Comparison of ENCODE assay signal across 9 cellular contexts in genomic region chr14:60204104-60204842, GRCh38. TPM values are rescaled to one million over a fixed set of nuclear protein-coding genes. Genes with fewer than 3 reads are reported as not detected.
DNase-seq lines count a peak whose midpoint lies in the region; ATAC-seq and TF ChIP-seq lines count a peak whose summit lies in the region.
"Had no signal": no experiment of that assay in that cellular context is flagged by ENCODE, and none has a peak within 500 bp of the region (broad histone marks: within the 10 kb centered on the region; RNA-seq: fewer than 3 reads in every experiment).

No MANE protein-coding gene starts in this region.

- H3K4me1 Mint-ChIP-seq in memory B cell: peaks cover 12% of the 10 kb centered on the region
- H3K4me1 Mint-ChIP-seq in CD8-positive, alpha-beta memory T cell: no peaks in the 10 kb centered on the region

- intact Hi-C loops in dorsolateral prefrontal cortex (cut with DNase I): no loop called here

- H3K4me3 ChIP-seq in HUES48 (ENCODE audit: low read depth, low read length) (no peak overlapping the region), dorsolateral prefrontal cortex (no peak overlapping the region)
- no peak overlapping the region for H3K4me3 ChIP-seq in CD8-positive, alpha-beta memory T cell (ENCODE audit: low read length)

- H3K4me3 Mint-ChIP-seq in memory B cell: peak overlapping the region; percentile 4
- H3K4me3 Mint-ChIP-seq in CD8-positive, alpha-beta memory T cell: no peak overlapping the region

- no peak overlapping the region for H3K9ac ChIP-seq in HUES48 (ENCODE audit: low read depth, low read length)

- ATAC-seq in GM19023 (IDR thresholded peaks at IDR 0.05; ENCODE audit: unreplicated experiment) (peak; percentile 73), HG02588 (IDR thresholded peaks at IDR 0.05; ENCODE audit: unreplicated experiment) (peak; percentile 72), memory B cell (ENCODE audit: low read depth) (peak; percentile 60)

- peaks cover 17% of the 10 kb centered on the region for H3K4me1 ChIP-seq in HUES48 (ENCODE audit: control insufficient read depth, insufficient read depth, low read length)
- H3K4me1 ChIP-seq in CD8-positive, alpha-beta memory T cell (ENCODE audit: insufficient read depth, low read length): no peaks in the 10 kb centered on the region

- H3K27ac Mint-ChIP-seq in memory B cell: no peak overlapping the region
- H3K27ac Mint-ChIP-seq in CD8-positive, alpha-beta memory T cell: no peak overlapping the region

- CTCF ChIA-PET in CD8-positive, alpha-beta memory T cell (lab: Charles Lee): no interaction called here

- peaks cover 6% of the 10 kb centered on the region for H3K36me3 Mint-ChIP-seq in memory B cell
- peaks cover 0 to 13% (median 0%) of the 10 kb centered on the region in 3 donors for H3K36me3 Mint-ChIP-seq in CD8-positive, alpha-beta memory T cell

- no peaks in the 10 kb centered on the region for H3K36me3 ChIP-seq in HUES48 (ENCODE audit: control insufficient read depth, insufficient read depth, low read length)
- no peaks in the 10 kb centered on the region for H3K36me3 ChIP-seq in CD8-positive, alpha-beta memory T cell (ENCODE audit: insufficient read depth, low read length)

- DNase-seq in memory B cell (ENCODE audit: low spot score in 2 of 2) (no peak), dorsolateral prefrontal cortex (no peak), anterior cingulate cortex (lab: John Stamatoyannopoulos, UW) (no peak), kidney glomerular epithelial cell (lab: John Stamatoyannopoulos, UW) (no peak)
- DNase-seq in CD8-positive, alpha-beta memory T cell: no peak
- DNase-seq: activated naive CD4-positive, alpha-beta T cell had no signal

- POLR2A ChIA-PET in CD8-positive, alpha-beta memory T cell (lab: Charles Lee): no interaction called here

- no peak for TF ChIP-seq CTCF in dorsolateral prefrontal cortex (IDR thresholded peaks at IDR 0.05 in 54 of 56, conservative IDR thresholded peaks at IDR 0.05 in 2 of 56; ENCODE audit: low read depth in 1 of 56, partially characterized antibody in 56 of 56)

- no peaks in the 10 kb centered on the region for H3K9me3 ChIP-seq in HUES48 (ENCODE audit: control insufficient read depth, insufficient read depth, low read length)
- no peaks in the 10 kb centered on the region for H3K9me3 ChIP-seq in CD8-positive, alpha-beta memory T cell (ENCODE audit: low read length)

- H3K27ac ChIP-seq in HUES48 (ENCODE audit: low read depth, low read length) (peak overlapping the region; percentile 33), dorsolateral prefrontal cortex (no peak overlapping the region)
- H3K27ac ChIP-seq in CD8-positive, alpha-beta memory T cell (ENCODE audit: low read depth, low read length): no peak overlapping the region

- H3K27me3 ChIP-seq in HUES48 (ENCODE audit: control insufficient read depth, insufficient read depth, low read length) (no peaks in the 10 kb centered on the region), dorsolateral prefrontal cortex (no peaks in the 10 kb centered on the region)
- H3K27me3 ChIP-seq in CD8-positive, alpha-beta memory T cell (ENCODE audit: insufficient read depth, low read length, poor library complexity, severe bottlenecking): peaks cover 5% of the 10 kb centered on the region

- peaks cover 6% of the 10 kb centered on the region for H3K9me3 Mint-ChIP-seq in memory B cell
- peaks cover 8 to 14% (median 11%) of the 10 kb centered on the region in 5 donors for H3K9me3 Mint-ChIP-seq in CD8-positive, alpha-beta memory T cell

- H3K27me3 Mint-ChIP-seq in memory B cell: peaks cover 19% of the 10 kb centered on the region
- peaks cover 19 to 66% of the 10 kb centered on the region in 2 donors for H3K27me3 Mint-ChIP-seq in CD8-positive, alpha-beta memory T cell

RNA-seq across cellular contexts. Expression of gene DHRS7, which starts 39.1 kb away (rescaled TPM):
- 10 to 100 TPM; 79.8 to 80.6 TPM for total RNA-seq in CD8-positive, alpha-beta memory T cell
- polyA plus RNA-seq in CD8-positive, alpha-beta memory T cell: 272 TPM
- total RNA-seq in dorsolateral prefrontal cortex: 10 to 100 TPM; 37.5 to 72.7 (median 57.7) TPM

RNA-seq across cellular contexts. Expression of gene PPM1A, which starts 44.7 kb away (rescaled TPM):
- 10 to 100 TPM; 54.6 to 55.3 TPM for total RNA-seq in CD8-positive, alpha-beta memory T cell
- 22.3 TPM for polyA plus RNA-seq in CD8-positive, alpha-beta memory T cell
- total RNA-seq in dorsolateral prefrontal cortex: 100 to 1,000 TPM in 91 of 120 experiments, 10 to 100 TPM in 29; 67.6 to 145 (median 112) TPM
